ENCODE assay signal across 8 cellular contexts in genomic region chr16:29807426-29808218, GRCh38. TPM values are rescaled to one million over a fixed set of nuclear protein-coding genes. Genes with fewer than 3 reads are reported as not detected.
DNase-seq lines count a peak whose midpoint lies in the region; ATAC-seq and TF ChIP-seq lines count a peak whose summit lies in the region.

No MANE protein-coding gene starts in this region.

- intact Hi-C loops in left lung (cut with DNase I), result no loop called here

- DNase-seq in DMS153 (lab: John Stamatoyannopoulos, UW), result peak; percentile 88
- peak; percentile 94 for DNase-seq in NCI-H69 (lab: John Stamatoyannopoulos, UW)
- peak; percentile 85 for DNase-seq in activated CD4-positive, alpha-beta T cell treated with anti-CD3 and anti-CD28 coated beads, Interleukin-2, amount 50 U/mL, for 1 hour
- DNase-seq in dedifferentiated amniotic fluid mesenchymal stem cell (ENCODE audit: extremely low spot score), result peak; percentile 85
- DNase-seq in left lung, result peak; percentile 94 to 96
- DNase-seq in stimulated activated CD4-positive, alpha-beta T cell treated with anti-CD3 and anti-CD28 coated beads, Interleukin-2, amount 100 ng/mL, for 24 hours, result peak; percentile 87 to 90

- TF ChIP-seq CTCF in left lung (IDR thresholded peaks at IDR 0.05), result peak in 1 of 2 donors; percentile 41

- H3K9me3 ChIP-seq in left lung, result no peaks in the 10 kb centered on the region

- ATAC-seq in HG02798 (IDR thresholded peaks at IDR 0.05; ENCODE audit: poor library complexity, unreplicated experiment) (peak; percentile 19), left lung (peak; percentile 48), HG03280 (IDR thresholded peaks at IDR 0.05; ENCODE audit: unreplicated experiment) (no peak)

- peak overlapping the region; percentile 94 to 95 for H3K27ac ChIP-seq in left lung

- H3K27me3 ChIP-seq in left lung, result peaks cover 0 to 14% of the 10 kb centered on the region in 2 donors

- H3K4me3 ChIP-seq in left lung, result peak overlapping the region; percentile 50 to 73

- peaks cover 0 to 22% of the 10 kb centered on the region in 2 donors for H3K36me3 ChIP-seq in left lung

- H3K4me1 ChIP-seq in left lung, result peaks cover 33 to 72% of the 10 kb centered on the region in 2 donors

RNA-seq across cellular contexts. Expression of gene MAZ, which starts 1.3 kb away (rescaled TPM):
- total RNA-seq in left lung, result 100 to 1,000 TPM; 193 to 205 TPM

RNA-seq across cellular contexts. Expression of gene PRRT2, which starts 4.4 kb away (rescaled TPM):
- 1 to 10 TPM in 1 of 2 donors, under 1 TPM in 1; 0.94 to 3.1 TPM for total RNA-seq in left lung

RNA-seq across cellular contexts. Expression of gene PAGR1, which starts 8.3 kb away (rescaled TPM):
- 10 to 100 TPM; 16.4 to 23.1 TPM for total RNA-seq in left lung

RNA-seq across cellular contexts. Expression of gene MVP, which starts 12.6 kb away (rescaled TPM):
- 100 to 1,000 TPM; 236 to 280 TPM for total RNA-seq in left lung

RNA-seq across cellular contexts. Expression of gene KIF22, which starts 17.1 kb away (rescaled TPM):
- 10 to 100 TPM; 24.8 to 32.5 TPM for total RNA-seq in left lung
